8 cellular contexts compared by ENCODE assay signal in the genomic region with DNA sequence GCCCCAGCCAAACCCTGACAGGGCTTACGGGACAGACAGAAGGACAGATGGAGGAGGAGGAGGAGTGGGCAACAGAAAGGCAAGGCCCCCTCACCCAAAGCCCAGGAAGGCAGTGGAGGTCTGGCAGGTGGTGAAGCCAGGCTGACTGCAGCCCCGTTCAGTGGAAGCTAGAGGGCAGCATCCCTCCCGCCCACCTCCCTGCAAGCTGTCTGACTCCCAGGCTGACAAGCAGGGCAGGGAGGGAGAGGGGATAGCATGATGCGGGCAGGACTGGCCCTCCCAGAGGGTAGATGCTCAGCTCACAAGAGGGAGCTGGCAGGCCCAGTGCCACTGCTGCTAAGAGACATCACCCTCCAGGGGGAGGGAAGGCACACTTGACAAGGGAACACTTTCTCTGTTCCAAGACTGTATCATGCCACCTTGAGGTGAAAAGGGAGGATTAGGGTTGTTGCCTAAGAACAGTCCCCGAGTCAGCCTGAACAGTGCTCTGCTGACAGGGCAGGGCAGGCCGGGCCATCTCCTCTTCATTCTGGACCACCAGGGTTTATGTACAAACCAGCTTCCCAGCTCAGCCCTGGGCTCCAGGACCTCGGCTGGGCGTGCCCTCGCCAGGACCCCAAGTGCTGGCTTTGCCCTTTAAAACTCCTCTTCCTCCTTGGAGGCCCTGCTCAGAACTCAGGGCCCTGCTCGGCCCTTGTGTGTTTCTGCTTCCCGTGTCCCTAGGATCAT.
A peak's percentile ranks its signal among the peaks of the same experiment; 100 is the strongest.
DNase-seq lines count a peak whose midpoint lies in the region; ATAC-seq and TF ChIP-seq lines count a peak whose summit lies in the region.

No MANE protein-coding gene starts in this region.

- H3F3A ChIP-seq in neural cell (ENCODE audit: insufficient read depth, low read length, poor library complexity, severe bottlenecking), result no peaks in the 10 kb centered on the region

- TF ChIP-seq RAD21 in neural cell (conservative IDR thresholded peaks at IDR 0.05), result peak; percentile 49

- H3K9ac ChIP-seq in neural cell (ENCODE audit: low read length), result no peak overlapping the region

- H3K36me3 Mint-ChIP-seq in activated CD8-positive, alpha-beta T cell treated with anti-CD3 and anti-CD28 coated beads for 36 hours (ENCODE audit: low read depth), result no peaks in the 10 kb centered on the region
- H3K36me3 Mint-ChIP-seq in type B pancreatic cell, result no peaks in the 10 kb centered on the region

- no peak overlapping the region for H3K27ac ChIP-seq in neural cell (ENCODE audit: low read length)

- no peak overlapping the region for H3K27ac Mint-ChIP-seq in activated CD8-positive, alpha-beta T cell treated with anti-CD3 and anti-CD28 coated beads for 36 hours
- H3K27ac Mint-ChIP-seq in type B pancreatic cell, result no peak overlapping the region

- H3K79me2 ChIP-seq in neural cell (replicated peaks; ENCODE audit: insufficient read depth, low read length), result no peaks in the 10 kb centered on the region

- ATAC-seq in GM18517 (IDR thresholded peaks at IDR 0.05; ENCODE audit: unreplicated experiment) (peak; percentile 64), HG02885 (IDR thresholded peaks at IDR 0.05; ENCODE audit: poor library complexity, unreplicated experiment) (peak; percentile 74), esophagus mucosa (peak; percentile 14)
- peak; percentile 73 for ATAC-seq in activated CD8-positive, alpha-beta T cell treated with anti-CD3 and anti-CD28 coated beads for 36 hours

- intact Hi-C loops in activated CD8-positive, alpha-beta T cell treated with anti-CD3 and anti-CD28 coated beads for 36 hours (cut with micrococcal nuclease), result loop anchor here (5.0 to 10.0 kb wide), 2 partner anchors 63 to 260 kb away; no protein-coding TSS in a partner anchor

- peak; percentile 88 for TF ChIP-seq CTCF in activated CD8-positive, alpha-beta T cell treated with anti-CD3 and anti-CD28 coated beads for 36 hours (IDR thresholded peaks at IDR 0.05)
- peak; percentile 59 for TF ChIP-seq CTCF in neural cell (IDR thresholded peaks at IDR 0.05; ENCODE audit: poor library complexity, severe bottlenecking)
- TF ChIP-seq CTCF in type B pancreatic cell (conservative IDR thresholded peaks at IDR 0.05), result peak; percentile 80

- H2AFZ ChIP-seq in neural cell (ENCODE audit: low read depth, low read length), result no peak overlapping the region

- no peaks in the 10 kb centered on the region for H3K36me3 ChIP-seq in neural cell (ENCODE audit: insufficient read depth, low read length)

- CTCF ChIA-PET in activated CD8-positive, alpha-beta T cell treated with anti-CD3 and anti-CD28 coated beads for 36 hours (lab: Charles Lee), result interaction anchor here (0.6 to 4.7 kb wide), 36 partner anchors 8 to 452 kb away, joined by 3 to 42 read pairs (median 4); no protein-coding TSS in a partner anchor

- DNase-seq in Ammon's horn (ENCODE audit: low spot score), result peak; percentile 81
- peak; percentile 50 for DNase-seq in NCI-H226
- peak; percentile 79 for DNase-seq in activated CD8-positive, alpha-beta T cell treated with anti-CD3 and anti-CD28 coated beads for 36 hours
- DNase-seq in type B pancreatic cell (ENCODE audit: extremely low spot score, unreplicated experiment), result peak; percentile 68

- no peaks in the 10 kb centered on the region for H4K20me1 ChIP-seq in neural cell (ENCODE audit: insufficient read depth)

- no peak overlapping the region for H3K4me3 Mint-ChIP-seq in activated CD8-positive, alpha-beta T cell treated with anti-CD3 and anti-CD28 coated beads for 36 hours
- no peak overlapping the region for H3K4me3 Mint-ChIP-seq in type B pancreatic cell

- H3K27me3 ChIP-seq in neural cell (ENCODE audit: insufficient read depth, low read depth, low read length), result no peaks in the 10 kb centered on the region

- H3K4me2 ChIP-seq in neural cell (ENCODE audit: low read length), result no peak overlapping the region

- H3K4me1 Mint-ChIP-seq in activated CD8-positive, alpha-beta T cell treated with anti-CD3 and anti-CD28 coated beads for 36 hours (ENCODE audit: low read depth), result peaks cover 2% of the 10 kb centered on the region
- H3K4me1 Mint-ChIP-seq in type B pancreatic cell (ENCODE audit: unreplicated experiment), result no peaks in the 10 kb centered on the region

- no peaks in the 10 kb centered on the region for H3K9me2 ChIP-seq in neural cell (ENCODE audit: insufficient read depth, low read length)

- TF ChIP-seq EP300 in neural cell (conservative IDR thresholded peaks at IDR 0.05; ENCODE audit: poor library complexity, severe bottlenecking), result no peak

- POLR2A ChIA-PET in activated CD8-positive, alpha-beta T cell treated with anti-CD3 and anti-CD28 coated beads for 36 hours (lab: Charles Lee), result interaction anchor here (0.6 kb wide), 1 partner anchor 19 kb away, joined by 3 read pairs; no protein-coding TSS in a partner anchor

- H3K4me3 ChIP-seq in neural cell (ENCODE audit: low read length), result no peak overlapping the region

- no peaks in the 10 kb centered on the region for H3K9me3 Mint-ChIP-seq in activated CD8-positive, alpha-beta T cell treated with anti-CD3 and anti-CD28 coated beads for 36 hours
- H3K9me3 Mint-ChIP-seq in type B pancreatic cell, result no peaks in the 10 kb centered on the region

- no peaks in the 10 kb centered on the region for H3K27me3 Mint-ChIP-seq in activated CD8-positive, alpha-beta T cell treated with anti-CD3 and anti-CD28 coated beads for 36 hours
- H3K27me3 Mint-ChIP-seq in type B pancreatic cell, result no peaks in the 10 kb centered on the region

- H3K9me3 ChIP-seq in neural cell (ENCODE audit: low read length), result no peaks in the 10 kb centered on the region

TF ChIP-seq in neural cell, 6 proteins besides CTCF, POLR2A, EP300 and RAD21:
- TF ChIP-seq TAF1 (IDR thresholded peaks at IDR 0.05; ENCODE audit: low read depth), result no peak
- peak; percentile 59 for TF ChIP-seq SMC3 (conservative IDR thresholded peaks at IDR 0.05; ENCODE audit: poor library complexity)

Comparison
In these comparisons a context has a peak if more than half of its experiments do, and no peak if none do; other contexts are left out.
1. ATAC-seq: peak in every context shown above with its lines; median percentile 74 in HG02885; 73 in activated CD8-positive, alpha-beta T cell treated with anti-CD3 and anti-CD28 coated beads for 36 hours; 64 in GM18517; 14 in esophagus mucosa.